In the genomic region with DNA sequence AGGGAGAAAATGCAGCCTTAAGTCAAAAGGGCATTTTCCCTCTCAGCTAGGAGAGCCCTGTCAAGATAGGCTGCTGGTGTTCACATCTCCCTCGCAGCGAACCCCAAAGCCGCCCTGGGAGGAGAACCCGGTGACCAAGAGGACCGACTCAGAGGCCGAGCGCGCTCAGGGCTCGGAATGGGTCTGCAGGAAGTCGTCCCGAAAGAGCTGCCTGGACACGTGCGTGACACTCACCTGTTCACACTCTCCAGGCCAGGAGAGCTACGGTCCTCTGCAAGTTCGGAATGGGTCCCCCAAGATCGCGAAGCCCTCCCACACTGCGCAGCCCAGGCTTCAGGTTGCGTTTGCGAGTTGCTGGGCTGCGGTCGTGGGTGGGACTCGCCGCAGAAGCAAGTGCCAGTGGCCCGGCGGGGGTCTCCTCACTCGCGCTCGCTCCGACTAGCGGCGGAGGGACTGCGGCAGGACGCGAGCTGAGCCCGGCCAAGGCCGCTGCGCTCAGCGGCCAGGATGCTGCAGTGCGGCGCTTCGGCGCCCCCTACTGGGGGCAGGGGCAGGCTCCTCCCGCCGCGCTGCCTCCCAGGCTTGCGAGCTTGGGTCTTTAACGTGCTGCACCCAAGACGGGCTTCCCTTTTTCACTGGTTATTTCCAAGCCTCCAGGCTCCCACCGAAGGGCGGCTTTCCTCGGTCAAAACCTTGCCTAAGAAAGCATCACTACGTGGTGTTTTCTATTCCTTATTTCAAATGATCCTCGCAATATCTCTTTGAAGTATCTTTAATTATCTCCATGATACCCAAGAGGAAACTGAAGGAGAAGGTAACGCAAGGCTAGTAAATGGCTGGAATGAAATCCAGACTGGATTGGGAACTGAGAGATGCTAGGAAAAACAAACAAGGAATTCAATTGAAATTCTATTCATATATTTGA, we compare ENCODE assay signal across 8 cellular contexts.
DNase-seq lines count a peak whose midpoint lies in the region; ATAC-seq and TF ChIP-seq lines count a peak whose summit lies in the region.

A gene with protein sequence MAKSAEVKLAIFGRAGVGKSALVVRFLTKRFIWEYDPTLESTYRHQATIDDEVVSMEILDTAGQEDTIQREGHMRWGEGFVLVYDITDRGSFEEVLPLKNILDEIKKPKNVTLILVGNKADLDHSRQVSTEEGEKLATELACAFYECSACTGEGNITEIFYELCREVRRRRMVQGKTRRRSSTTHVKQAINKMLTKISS (minus strand): TSS at position 457 of the 925 bp plus-strand sequence. CDS start 3,928 bp downstream, outside the sequence.

- peaks cover 37% of the 10 kb centered on the region for H3K4me1 Mint-ChIP-seq in nephron progenitor cell

- peaks cover 6% of the 10 kb centered on the region; the same call in 1 of the 2 replicates for H3K4me1 ChIP-seq in OCI-LY3 (ENCODE audit: low read length)

- peaks cover 25% of the 10 kb centered on the region for H3K27me3 Mint-ChIP-seq in nephron progenitor cell (ENCODE audit: low read depth, poor library complexity)

- ATAC-seq in GM19324 (IDR thresholded peaks at IDR 0.05; ENCODE audit: low FRiP score, unreplicated experiment) (peak; percentile 97), HG03442 (IDR thresholded peaks at IDR 0.05; ENCODE audit: unreplicated experiment) (peak; percentile 96)
- ATAC-seq in stimulated activated naive CD8-positive, alpha-beta T cell treated with anti-CD3 and anti-CD28 coated beads, Interleukin-15, Interleukin-2, amounts not matched to agents 100 U/mL and 50 U/mL, for 24 hours = peak; percentile 98

- no peak within 1 kb of the TSS for H3K27ac Mint-ChIP-seq in nephron progenitor cell

- H3K36me3 Mint-ChIP-seq in nephron progenitor cell (ENCODE audit: low read depth) = no peaks in the 10 kb centered on the region

- no peaks in the 10 kb centered on the region for H4K20me1 ChIP-seq in OCI-LY3 (ENCODE audit: insufficient read depth, low read length)

- TF ChIP-seq CTCF in C4-2B (conservative IDR thresholded peaks at IDR 0.05) (peak; percentile 99), OCI-LY3 (IDR thresholded peaks at IDR 0.05; ENCODE audit: low read depth, low read length) (peak; percentile 75), nephron progenitor cell (IDR thresholded peaks at IDR 0.05) (peak; percentile 99)

- H3K36me3 ChIP-seq in OCI-LY3 (replicated peaks; ENCODE audit: low read depth, low read length) = no peaks in the 10 kb centered on the region

- H3K27me3 ChIP-seq in OCI-LY3 (ENCODE audit: low read depth, low read length) = peaks cover 10% of the 10 kb centered on the region

- H2AFZ ChIP-seq in OCI-LY3 (ENCODE audit: low read depth, low read length) = peak within 1 kb of the TSS; percentile 69; the same call in 1 of the 2 replicates

- no peak within 1 kb of the TSS for H3K9ac ChIP-seq in OCI-LY3 (ENCODE audit: low read length)

- H3K9me3 ChIP-seq in OCI-LY3 (ENCODE audit: insufficient read depth, low read length) = no peaks in the 10 kb centered on the region

- peak within 1 kb of the TSS; percentile 63 for H3K4me3 ChIP-seq in OCI-LY3 (ENCODE audit: low read length)

- DNase-seq in activated T-helper 9 cell treated with anti-CD3 and anti-CD28 coated beads, Interleukin-2, amount 50 U/mL, for 16 hours (ENCODE audit: low read depth) = peak; percentile 64
- peak; percentile 52 for DNase-seq in fibroblast of the conjunctiva (ENCODE audit: low read depth)
- peak; percentile 93 for DNase-seq in nephron progenitor cell
- peak; percentile 84 for DNase-seq in stimulated activated naive CD8-positive, alpha-beta T cell treated with anti-CD3 and anti-CD28 coated beads, Interleukin-15, Interleukin-2, amounts not matched to agents 100 U/mL and 50 U/mL, for 24 hours

- no peaks in the 10 kb centered on the region for H3K9me3 Mint-ChIP-seq in nephron progenitor cell

- peak within 1 kb of the TSS; percentile 81 for H3K4me3 Mint-ChIP-seq in nephron progenitor cell

- H3K79me2 ChIP-seq in OCI-LY3 (ENCODE audit: low read length) = no peaks in the 10 kb centered on the region

- H3K27ac ChIP-seq in C4-2B (no peak within 1 kb of the TSS), OCI-LY3 (ENCODE audit: low read length) (no peak within 1 kb of the TSS)

- H3K4me2 ChIP-seq in OCI-LY3 (ENCODE audit: low read length) = peak within 1 kb of the TSS; percentile 72
